ENCODE assay signal across 8 cellular contexts in the genomic region with DNA sequence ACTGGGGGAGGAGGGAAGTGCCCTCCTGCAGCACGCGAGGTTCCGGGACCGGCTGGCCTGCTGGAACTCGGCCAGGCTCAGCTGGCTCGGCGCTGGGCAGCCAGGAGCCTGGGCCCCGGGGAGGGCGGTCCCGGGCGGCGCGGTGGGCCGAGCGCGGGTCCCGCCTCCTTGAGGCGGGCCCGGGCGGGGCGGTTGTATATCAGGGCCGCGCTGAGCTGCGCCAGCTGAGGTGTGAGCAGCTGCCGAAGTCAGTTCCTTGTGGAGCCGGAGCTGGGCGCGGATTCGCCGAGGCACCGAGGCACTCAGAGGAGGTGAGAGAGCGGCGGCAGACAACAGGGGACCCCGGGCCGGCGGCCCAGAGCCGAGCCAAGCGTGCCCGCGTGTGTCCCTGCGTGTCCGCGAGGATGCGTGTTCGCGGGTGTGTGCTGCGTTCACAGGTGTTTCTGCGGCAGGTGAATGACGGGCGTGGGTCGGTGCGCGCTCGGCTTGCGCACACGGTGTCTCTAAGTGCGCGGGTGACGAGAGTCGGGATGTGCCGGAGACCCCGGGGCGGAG. TPM values are rescaled to one million over a fixed set of nuclear protein-coding genes. Genes with fewer than 3 reads are reported as not detected.
A peak's percentile ranks its signal among the peaks of the same experiment; 100 is the strongest.
DNase-seq lines count a peak whose midpoint lies in the region; ATAC-seq and TF ChIP-seq lines count a peak whose summit lies in the region.

TSS of gene CDKN1A (plus strand) at position 227 of the 555 bp plus-strand sequence. CDS start 5,388 bp downstream, outside the sequence.

- H3K4me3 ChIP-seq in fibroblast of villous mesenchyme (ENCODE audit: low read depth, low read length) (peak within 1 kb of the TSS; percentile 93), neural cell (ENCODE audit: low read length) (peak within 1 kb of the TSS; percentile 75), stomach smooth muscle (ENCODE audit: low read length in 2 of 2) (peak within 1 kb of the TSS; percentile 90 to 98)

- no peaks in the 10 kb centered on the region for H3F3A ChIP-seq in neural cell (ENCODE audit: insufficient read depth, low read length, poor library complexity, severe bottlenecking)

- no peaks in the 10 kb centered on the region for H3K9me2 ChIP-seq in neural cell (ENCODE audit: insufficient read depth, low read length)

- H3K79me2 ChIP-seq in neural cell (replicated peaks; ENCODE audit: insufficient read depth, low read length), result peaks cover 20% of the 10 kb centered on the region

- no peak for TF ChIP-seq RAD21 in neural cell (conservative IDR thresholded peaks at IDR 0.05)

- peaks cover 30% of the 10 kb centered on the region for H3K27me3 ChIP-seq in neural cell (ENCODE audit: insufficient read depth, low read depth, low read length)
- H3K27me3 ChIP-seq in stomach smooth muscle (ENCODE audit: control insufficient read depth in 1 of 2, insufficient read depth in 2 of 2, low read length in 2 of 2), result no peaks in the 10 kb centered on the region

- ATAC-seq in GM21825 (IDR thresholded peaks at IDR 0.05; ENCODE audit: unreplicated experiment), result peak; percentile 36

- TF ChIP-seq CTCF in fibroblast of villous mesenchyme (IDR thresholded peaks at IDR 0.05; ENCODE audit: insufficient read depth, low read depth, low read length) (no peak), neural cell (IDR thresholded peaks at IDR 0.05; ENCODE audit: poor library complexity, severe bottlenecking) (no peak)

- H3K9ac ChIP-seq in neural cell (ENCODE audit: low read length) (peak within 1 kb of the TSS; percentile 54), stomach smooth muscle (ENCODE audit: low read length in 2 of 2) (peak within 1 kb of the TSS; percentile 94 to 99)

- peak within 1 kb of the TSS; percentile 4 for H2AFZ ChIP-seq in neural cell (ENCODE audit: low read depth, low read length)

- peak within 1 kb of the TSS; percentile 14 for H3K27ac ChIP-seq in neural cell (ENCODE audit: low read length)
- H3K27ac ChIP-seq in stomach smooth muscle (ENCODE audit: low read length), result peak within 1 kb of the TSS; percentile 92

- no peak for TF ChIP-seq EP300 in neural cell (conservative IDR thresholded peaks at IDR 0.05; ENCODE audit: poor library complexity, severe bottlenecking)

- H3K36me3 ChIP-seq in neural cell (ENCODE audit: insufficient read depth, low read length) (no peaks in the 10 kb centered on the region), stomach smooth muscle (ENCODE audit: control insufficient read depth in 2 of 2, insufficient read depth in 2 of 2, low read length in 2 of 2) (peaks cover 0 to 11% of the 10 kb centered on the region in 2 donors)

- no peaks in the 10 kb centered on the region for H4K20me1 ChIP-seq in neural cell (ENCODE audit: insufficient read depth)

- DNase-seq in DMS114 treated with DMSO at 0.1 percent for 48 hours (lab: John Stamatoyannopoulos, UW; ENCODE audit: unreplicated experiment), result peak; percentile 57
- DNase-seq in LoVo (ENCODE audit: low spot score), result peak; percentile 92
- peak; percentile 67 for DNase-seq in activated gamma-delta T cell (lab: John Stamatoyannopoulos, UW)
- DNase-seq in fibroblast of villous mesenchyme (ENCODE audit: low read depth), result peak; percentile 93

- H3K4me2 ChIP-seq in neural cell (ENCODE audit: low read length), result peak within 1 kb of the TSS; percentile 55

- no peaks in the 10 kb centered on the region for H3K9me3 ChIP-seq in neural cell (ENCODE audit: low read length)
- H3K9me3 ChIP-seq in stomach smooth muscle (ENCODE audit: control insufficient read depth in 2 of 2, low read length in 2 of 2), result no peaks in the 10 kb centered on the region

- peak; percentile 97 for TF ChIP-seq POLR2A in Raji (IDR thresholded peaks at IDR 0.05; ENCODE audit: insufficient read depth, low read depth, low read length)

- H3K4me1 ChIP-seq in stomach smooth muscle (ENCODE audit: control insufficient read depth, insufficient read depth, low read length), result peaks cover 38% of the 10 kb centered on the region

TF ChIP-seq in neural cell, 6 proteins besides CTCF, POLR2A, EP300 and RAD21:
- TF ChIP-seq TAF1 (IDR thresholded peaks at IDR 0.05; ENCODE audit: low read depth) (no peak), SMC3 (conservative IDR thresholded peaks at IDR 0.05; ENCODE audit: poor library complexity) (no peak)

RNA-seq across cellular contexts. Expression of gene CDKN1A, which starts in this region (rescaled TPM):
- total RNA-seq in fibroblast of villous mesenchyme, result 302 and 522 TPM in 2 replicates
- polyA plus RNA-seq in neural cell, result 23.0 and 28.9 TPM in 2 replicates
- 17.5 and 18.6 TPM in 2 replicates for polyA minus RNA-seq in neural cell

Comparison
In these comparisons a context has a peak if more than half of its experiments do, and no peak if none do; other contexts are left out.
1. Peak in every context shown above with its lines: DNase-seq, ATAC-seq, H3K4me3 ChIP-seq and H3K27ac ChIP-seq.